Comparison of ENCODE assay signal across 23 cellular contexts in the genomic region with DNA sequence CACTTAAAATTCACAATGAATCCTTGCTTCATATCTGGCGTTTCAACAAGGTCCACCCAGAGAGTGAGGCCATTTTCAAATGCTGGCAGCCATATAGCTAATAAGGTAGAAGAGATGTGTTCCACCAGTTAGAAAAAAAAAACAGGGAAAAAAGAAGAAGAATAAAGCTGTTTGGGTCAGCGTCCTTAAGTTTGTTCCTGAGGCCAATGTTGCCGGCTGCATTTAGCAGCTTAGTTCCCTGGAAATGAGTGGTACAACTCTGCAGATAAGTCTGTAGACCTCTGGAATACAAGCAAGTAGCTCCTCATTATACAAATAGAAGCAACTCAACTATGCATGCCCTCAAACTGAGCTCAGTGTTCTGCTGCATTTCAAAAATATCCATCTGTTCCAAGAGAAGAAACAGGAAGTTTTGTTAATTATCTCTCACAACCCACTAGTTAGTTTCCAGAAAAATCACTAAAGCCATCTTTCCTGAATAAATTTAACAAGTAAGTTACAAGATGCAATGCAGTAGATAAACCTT.
A peak's percentile ranks its signal among the peaks of the same experiment; 100 is the strongest.
DNase-seq lines count a peak whose midpoint lies in the region; ATAC-seq and TF ChIP-seq lines count a peak whose summit lies in the region.
"Had no signal": no experiment of that assay in that cellular context is flagged by ENCODE, and none has a peak within 500 bp of the region (broad histone marks: within the 10 kb centered on the region; RNA-seq: fewer than 3 reads in every experiment).

No MANE protein-coding gene starts in this region.

- H3K9ac ChIP-seq in stomach smooth muscle (ENCODE audit: low read length in 2 of 2) = no peak overlapping the region
- H3K9ac ChIP-seq: BLaER1, GM23248 had no signal

- H3K4me3 Mint-ChIP-seq in activated CD4-positive, alpha-beta T cell treated with anti-CD3 and anti-CD28 coated beads, Interleukin-2, amount 10 ng/mL, durations not matched to agents 7 days and 5 days = no peak overlapping the region
- H3K4me3 Mint-ChIP-seq in CD4-positive, alpha-beta memory T cell = no peak overlapping the region
- H3K4me3 Mint-ChIP-seq: CD14-positive monocyte; CD8-positive, alpha-beta T cell; HFFc6 had no signal

- H3K27ac ChIP-seq in stomach smooth muscle (ENCODE audit: low read length) (peak overlapping the region; percentile 46), ascending aorta (no peak overlapping the region)
- H3K27ac ChIP-seq in CD4-positive, alpha-beta memory T cell (ENCODE audit: low read depth, low read length) = no peak overlapping the region
- H3K27ac ChIP-seq: 22Rv1, A549, BLaER1, GM23248, HL-60 had no signal

- H3K4me3 ChIP-seq in stomach smooth muscle (ENCODE audit: low read length in 2 of 2) (no peak overlapping the region), ascending aorta (no peak overlapping the region)
- no peak overlapping the region for H3K4me3 ChIP-seq in CD4-positive, alpha-beta memory T cell (ENCODE audit: low read length in 2 of 2)
- H3K4me3 ChIP-seq: A549, BLaER1, GM12878, GM23248, K562 had no signal

- H3K36me3 Mint-ChIP-seq in activated CD4-positive, alpha-beta T cell treated with anti-CD3 and anti-CD28 coated beads, Interleukin-2, amount 10 ng/mL, durations not matched to agents 7 days and 5 days (ENCODE audit: low read depth) = no peaks in the 10 kb centered on the region
- no peaks in the 10 kb centered on the region for H3K36me3 Mint-ChIP-seq in CD4-positive, alpha-beta memory T cell
- H3K36me3 Mint-ChIP-seq: CD14-positive monocyte; CD8-positive, alpha-beta T cell had no signal

- CTCF ChIA-PET in activated CD4-positive, alpha-beta T cell treated with anti-CD3 and anti-CD28 coated beads, Interleukin-2, amount 10 ng/mL, durations not matched to agents 7 days and 5 days (lab: Charles Lee) = no interaction called here
- CTCF ChIA-PET in CD4-positive, alpha-beta memory T cell (lab: Charles Lee; ENCODE audit: partially characterized antibody) = no interaction called here

- no peaks in the 10 kb centered on the region for H3K9me3 Mint-ChIP-seq in activated CD4-positive, alpha-beta T cell treated with anti-CD3 and anti-CD28 coated beads, Interleukin-2, amount 10 ng/mL, durations not matched to agents 7 days and 5 days
- peaks cover 0 to 2% (median 0%) of the 10 kb centered on the region in 8 donors for H3K9me3 Mint-ChIP-seq in CD4-positive, alpha-beta memory T cell
- H3K9me3 Mint-ChIP-seq: CD8-positive, alpha-beta T cell had no signal

- peaks cover 3% of the 10 kb centered on the region for H3K27me3 Mint-ChIP-seq in activated CD4-positive, alpha-beta T cell treated with anti-CD3 and anti-CD28 coated beads, Interleukin-2, amount 10 ng/mL, durations not matched to agents 7 days and 5 days
- peaks cover 3 to 4% of the 10 kb centered on the region in 2 donors for H3K27me3 Mint-ChIP-seq in CD4-positive, alpha-beta memory T cell

- H3K9me3 ChIP-seq in stomach smooth muscle (ENCODE audit: control insufficient read depth in 2 of 2, low read length in 2 of 2) = no peaks in the 10 kb centered on the region
- H3K9me3 ChIP-seq in ascending aorta = no peaks in the 10 kb centered on the region
- H3K9me3 ChIP-seq in CD4-positive, alpha-beta memory T cell (ENCODE audit: control insufficient read depth in 1 of 2, low read length in 2 of 2) = no peaks in the 10 kb centered on the region
- H3K9me3 ChIP-seq: A549, BLaER1 had no signal

- H3K4me1 ChIP-seq in stomach smooth muscle (ENCODE audit: control insufficient read depth, insufficient read depth, low read length) (peaks cover 11% of the 10 kb centered on the region), ascending aorta (no peaks in the 10 kb centered on the region)
- no peaks in the 10 kb centered on the region for H3K4me1 ChIP-seq in CD4-positive, alpha-beta memory T cell (ENCODE audit: insufficient read depth, low read length)
- H3K4me1 ChIP-seq: A549, BLaER1 had no signal

- intact Hi-C loops in ascending aorta (cut with DNase I) = no loop called here
- intact Hi-C loops in CD4-positive, alpha-beta memory T cell (cut with micrococcal nuclease) = no loop called here

- ATAC-seq in left lobe of liver (peak; percentile 19), GM21723 (IDR thresholded peaks at IDR 0.05; ENCODE audit: unreplicated experiment) (no peak)
- ATAC-seq: A549; CD8-positive, alpha-beta T cell; GM12878; HCT116; K562 had no signal

- POLR2A ChIA-PET in activated CD4-positive, alpha-beta T cell treated with anti-CD3 and anti-CD28 coated beads, Interleukin-2, amount 10 ng/mL, durations not matched to agents 7 days and 5 days (lab: Charles Lee) = interaction anchor here (0.6 kb wide), 1 partner anchor 49 kb away, joined by 6 read pairs; no protein-coding TSS in a partner anchor
- POLR2A ChIA-PET in CD4-positive, alpha-beta memory T cell (lab: Charles Lee; ENCODE audit: partially characterized antibody) = no interaction called here

- no peak for DNase-seq in activated CD4-positive, alpha-beta T cell treated with anti-CD3 and anti-CD28 coated beads, Interleukin-2, amount 10 ng/mL, durations not matched to agents 7 days and 5 days
- no peak for DNase-seq in activated CD4-positive, alpha-beta T cell treated with anti-CD3 and anti-CD28 coated beads for 48 hours
- no peak for DNase-seq in left lobe of liver (ENCODE audit: low spot score)
- DNase-seq in ascending aorta (ENCODE audit: low spot score in 2 of 2) = no peak
- DNase-seq in CD4-positive, alpha-beta memory T cell = no peak
- DNase-seq: AML-193; Calu3; CD8-positive, alpha-beta T cell; DND-41; EL; GM23248; HFFc6; IMR-90 had no signal

- H3K36me3 ChIP-seq in stomach smooth muscle (ENCODE audit: control insufficient read depth in 2 of 2, insufficient read depth in 2 of 2, low read length in 2 of 2) (no peaks in the 10 kb centered on the region), ascending aorta (no peaks in the 10 kb centered on the region)
- H3K36me3 ChIP-seq in CD4-positive, alpha-beta memory T cell (ENCODE audit: insufficient read depth, low read length) = no peaks in the 10 kb centered on the region
- H3K36me3 ChIP-seq: BLaER1 had no signal

- TF ChIP-seq CTCF in ascending aorta (IDR thresholded peaks at IDR 0.05) = no peak

- no peaks in the 10 kb centered on the region for H3K4me1 Mint-ChIP-seq in activated CD4-positive, alpha-beta T cell treated with anti-CD3 and anti-CD28 coated beads, Interleukin-2, amount 10 ng/mL, durations not matched to agents 7 days and 5 days
- H3K4me1 Mint-ChIP-seq in CD4-positive, alpha-beta memory T cell = no peaks in the 10 kb centered on the region
- H3K4me1 Mint-ChIP-seq: CD14-positive monocyte had no signal

- peak overlapping the region; percentile 33 for H3K27ac Mint-ChIP-seq in activated CD4-positive, alpha-beta T cell treated with anti-CD3 and anti-CD28 coated beads, Interleukin-2, amount 10 ng/mL, durations not matched to agents 7 days and 5 days
- H3K27ac Mint-ChIP-seq in CD4-positive, alpha-beta memory T cell = no peak overlapping the region
- H3K27ac Mint-ChIP-seq: CD14-positive monocyte; CD8-positive, alpha-beta T cell; HFFc6 had no signal

- H3K27me3 ChIP-seq in stomach smooth muscle (ENCODE audit: control insufficient read depth in 1 of 2, insufficient read depth in 2 of 2, low read length in 2 of 2) (no peaks in the 10 kb centered on the region), ascending aorta (no peaks in the 10 kb centered on the region)
- H3K27me3 ChIP-seq in CD4-positive, alpha-beta memory T cell (ENCODE audit: insufficient read depth, low read length) = no peaks in the 10 kb centered on the region
- H3K27me3 ChIP-seq: BLaER1 had no signal
